Comparison of ENCODE assay signal across 23 cellular contexts in the genomic region with DNA sequence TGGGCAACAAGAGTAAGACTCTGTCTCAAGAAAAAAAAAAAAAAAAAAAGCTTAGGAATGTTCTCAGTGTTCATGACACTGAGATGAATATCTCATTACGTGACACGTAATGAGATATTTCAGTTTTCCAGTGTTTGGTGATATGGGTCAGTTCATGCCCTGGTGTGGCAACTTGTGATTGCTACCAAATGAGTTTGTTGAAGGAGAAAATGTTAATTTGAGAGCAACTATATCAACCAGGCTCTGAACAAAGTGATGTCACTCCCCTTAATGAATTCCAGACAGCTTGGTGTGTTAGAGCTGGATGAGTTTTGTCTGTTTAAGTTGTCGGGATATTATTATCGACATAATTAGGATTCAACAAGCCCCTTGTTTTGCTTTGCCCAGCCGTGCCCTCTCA.
A peak's percentile ranks its signal among the peaks of the same experiment; 100 is the strongest.
DNase-seq lines count a peak whose midpoint lies in the region; ATAC-seq and TF ChIP-seq lines count a peak whose summit lies in the region.
"Had no signal": no experiment of that assay in that cellular context is flagged by ENCODE, and none has a peak within 500 bp of the region (broad histone marks: within the 10 kb centered on the region; RNA-seq: fewer than 3 reads in every experiment).

No MANE protein-coding gene starts in this region.

- 44% methylated on average over 5 of the region's 5 CpGs for WGBS in smooth muscle cell (ENCODE audit: low lambda C conversion rate)

- H3K4me2 ChIP-seq in smooth muscle cell: peak overlapping the region; percentile 10
- H3K4me2 ChIP-seq: BLaER1 treated with 17β-estradiol and CSF1 and Interleukin-3, amounts not matched to agents 10 nM and 100 nM; hepatocyte had no signal

- H3F3A ChIP-seq in smooth muscle cell (ENCODE audit: low read depth): no peaks in the 10 kb centered on the region

- H3K9me3 ChIP-seq in smooth muscle cell (replicated peaks; ENCODE audit: low read depth): no peaks in the 10 kb centered on the region
- H3K9me3 ChIP-seq: right lobe of liver, transverse colon had no signal

- H3K9ac ChIP-seq in smooth muscle cell (ENCODE audit: low read depth): no peak overlapping the region
- H3K9ac ChIP-seq: BLaER1 treated with 17β-estradiol and CSF1 and Interleukin-3, amounts not matched to agents 10 nM and 100 nM had no signal

- peak; percentile 64 for ATAC-seq in SK-N-SH treated with all-trans-retinoic acid at 6 μM for 48 hours
- ATAC-seq in GM19397 (IDR thresholded peaks at IDR 0.05; ENCODE audit: unreplicated experiment): no peak
- ATAC-seq: foreskin keratinocyte; right lobe of liver; stimulated activated naive CD8-positive, alpha-beta T cell treated with anti-CD3 and anti-CD28 coated beads, Interleukin-15, amount 100 ng/mL, for 72 hours; T-helper 17 cell had no signal

- no peaks in the 10 kb centered on the region for H3K79me2 ChIP-seq in smooth muscle cell (ENCODE audit: low read depth)
- H3K79me2 ChIP-seq: hepatocyte had no signal

- H3K4me1 ChIP-seq in smooth muscle cell (ENCODE audit: low read depth): peaks cover 7% of the 10 kb centered on the region
- H3K4me1 ChIP-seq: foreskin keratinocyte, right lobe of liver, transverse colon had no signal

- DNase-seq in GM03348 (ENCODE audit: low spot score) (peak; percentile 78), fibroblast of mammary gland (ENCODE audit: low read depth) (peak; percentile 76), smooth muscle cell (lab: John Stamatoyannopoulos, UW; ENCODE audit: unreplicated experiment) (no peak), NCI-H1105 treated with DMSO at 0.1 percent for 48 hours (lab: John Stamatoyannopoulos, UW) (no peak), hippocampal formation (lab: John Stamatoyannopoulos, UW) (no peak)
- DNase-seq: activated CD4-positive, alpha-beta T cell treated with anti-CD3 and anti-CD28 coated beads, Interleukin-2, amount 50 U/mL, for 4 hours; activated gamma-delta T cell treated with Interleukin-2 at 50 U/mL for 16 hours; anterior cingulate cortex; effector memory CD4-positive, alpha-beta T cell; foreskin keratinocyte; islet precursor cell; Kasumi-1; NCI-H2171; right lobe of liver; SIG-M5; stimulated activated naive CD8-positive, alpha-beta T cell treated with anti-CD3 and anti-CD28 coated beads, Interleukin-15, amount 100 ng/mL, for 72 hours; T-helper 17 cell; transverse colon had no signal

- H3K27me3 ChIP-seq in smooth muscle cell (ENCODE audit: low read depth): no peaks in the 10 kb centered on the region
- H3K27me3 ChIP-seq: BLaER1 treated with 17β-estradiol and CSF1 and Interleukin-3, amounts not matched to agents 10 nM and 100 nM; hepatocyte; right lobe of liver; transverse colon had no signal

- no peak overlapping the region for H2AFZ ChIP-seq in smooth muscle cell (ENCODE audit: low read depth)
- H2AFZ ChIP-seq: hepatocyte had no signal

- H3K4me3 ChIP-seq in fibroblast of mammary gland (ENCODE audit: control insufficient read depth, low read depth, low read length) (no peak overlapping the region), smooth muscle cell (no peak overlapping the region)
- H3K4me3 ChIP-seq: BLaER1 treated with 17β-estradiol and CSF1 and Interleukin-3, amounts not matched to agents 10 nM and 100 nM; hepatocyte; lung; right lobe of liver; transverse colon had no signal

- TF ChIP-seq CTCF in fibroblast of mammary gland (conservative IDR thresholded peaks at IDR 0.05; ENCODE audit: control insufficient read depth, insufficient read depth, low read depth, low read length): no peak
- no peak for TF ChIP-seq CTCF in smooth muscle cell (IDR thresholded peaks at IDR 0.05; ENCODE audit: borderline replicate concordance, insufficient read depth, poor library complexity, severe bottlenecking)

- H3K36me3 ChIP-seq in smooth muscle cell (ENCODE audit: low read depth): no peaks in the 10 kb centered on the region
- H3K36me3 ChIP-seq: BLaER1 treated with 17β-estradiol and CSF1 and Interleukin-3, amounts not matched to agents 10 nM and 100 nM; right lobe of liver; transverse colon had no signal

- H4K20me1 ChIP-seq in smooth muscle cell (ENCODE audit: low read depth): no peaks in the 10 kb centered on the region
- H4K20me1 ChIP-seq: BLaER1 treated with 17β-estradiol and CSF1 and Interleukin-3, amounts not matched to agents 10 nM and 100 nM had no signal

- H3K27ac ChIP-seq in smooth muscle cell (ENCODE audit: low read depth): no peak overlapping the region
- H3K27ac ChIP-seq: BLaER1 treated with 17β-estradiol and CSF1 and Interleukin-3, amounts not matched to agents 10 nM and 100 nM; foreskin keratinocyte; hepatocyte; right lobe of liver; transverse colon had no signal

TF ChIP-seq in SK-N-SH treated with all-trans-retinoic acid at 6 μM for 48 hours, 23 proteins besides CTCF, POLR2A, EP300 and RAD21:
- TF ChIP-seq TCF4 (CRISPR knock-in tag; IDR thresholded peaks at IDR 0.05; ENCODE audit: borderline replicate concordance) (no peak), GLIS3 (CRISPR knock-in tag; IDR thresholded peaks at IDR 0.05) (no peak), CSDC2 (CRISPR knock-in tag; IDR thresholded peaks at IDR 0.05) (no peak), ESRRG (CRISPR knock-in tag; IDR thresholded peaks at IDR 0.05) (no peak), ZC3H10 (CRISPR knock-in tag; IDR thresholded peaks at IDR 0.05) (no peak), BACH2 (CRISPR knock-in tag; IDR thresholded peaks at IDR 0.05; ENCODE audit: borderline replicate concordance) (no peak), PPARA (CRISPR knock-in tag; IDR thresholded peaks at IDR 0.05; ENCODE audit: borderline replicate concordance) (no peak)
- TF ChIP-seq, protein P1, sequence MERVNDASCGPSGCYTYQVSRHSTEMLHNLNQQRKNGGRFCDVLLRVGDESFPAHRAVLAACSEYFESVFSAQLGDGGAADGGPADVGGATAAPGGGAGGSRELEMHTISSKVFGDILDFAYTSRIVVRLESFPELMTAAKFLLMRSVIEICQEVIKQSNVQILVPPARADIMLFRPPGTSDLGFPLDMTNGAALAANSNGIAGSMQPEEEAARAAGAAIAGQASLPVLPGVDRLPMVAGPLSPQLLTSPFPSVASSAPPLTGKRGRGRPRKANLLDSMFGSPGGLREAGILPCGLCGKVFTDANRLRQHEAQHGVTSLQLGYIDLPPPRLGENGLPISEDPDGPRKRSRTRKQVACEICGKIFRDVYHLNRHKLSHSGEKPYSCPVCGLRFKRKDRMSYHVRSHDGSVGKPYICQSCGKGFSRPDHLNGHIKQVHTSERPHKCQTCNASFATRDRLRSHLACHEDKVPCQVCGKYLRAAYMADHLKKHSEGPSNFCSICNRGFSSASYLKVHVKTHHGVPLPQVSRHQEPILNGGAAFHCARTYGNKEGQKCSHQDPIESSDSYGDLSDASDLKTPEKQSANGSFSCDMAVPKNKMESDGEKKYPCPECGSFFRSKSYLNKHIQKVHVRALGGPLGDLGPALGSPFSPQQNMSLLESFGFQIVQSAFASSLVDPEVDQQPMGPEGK (CRISPR knock-in tag; IDR thresholded peaks at IDR 0.05; ENCODE audit: borderline replicate concordance): no peak
- TF ChIP-seq, protein P2, sequence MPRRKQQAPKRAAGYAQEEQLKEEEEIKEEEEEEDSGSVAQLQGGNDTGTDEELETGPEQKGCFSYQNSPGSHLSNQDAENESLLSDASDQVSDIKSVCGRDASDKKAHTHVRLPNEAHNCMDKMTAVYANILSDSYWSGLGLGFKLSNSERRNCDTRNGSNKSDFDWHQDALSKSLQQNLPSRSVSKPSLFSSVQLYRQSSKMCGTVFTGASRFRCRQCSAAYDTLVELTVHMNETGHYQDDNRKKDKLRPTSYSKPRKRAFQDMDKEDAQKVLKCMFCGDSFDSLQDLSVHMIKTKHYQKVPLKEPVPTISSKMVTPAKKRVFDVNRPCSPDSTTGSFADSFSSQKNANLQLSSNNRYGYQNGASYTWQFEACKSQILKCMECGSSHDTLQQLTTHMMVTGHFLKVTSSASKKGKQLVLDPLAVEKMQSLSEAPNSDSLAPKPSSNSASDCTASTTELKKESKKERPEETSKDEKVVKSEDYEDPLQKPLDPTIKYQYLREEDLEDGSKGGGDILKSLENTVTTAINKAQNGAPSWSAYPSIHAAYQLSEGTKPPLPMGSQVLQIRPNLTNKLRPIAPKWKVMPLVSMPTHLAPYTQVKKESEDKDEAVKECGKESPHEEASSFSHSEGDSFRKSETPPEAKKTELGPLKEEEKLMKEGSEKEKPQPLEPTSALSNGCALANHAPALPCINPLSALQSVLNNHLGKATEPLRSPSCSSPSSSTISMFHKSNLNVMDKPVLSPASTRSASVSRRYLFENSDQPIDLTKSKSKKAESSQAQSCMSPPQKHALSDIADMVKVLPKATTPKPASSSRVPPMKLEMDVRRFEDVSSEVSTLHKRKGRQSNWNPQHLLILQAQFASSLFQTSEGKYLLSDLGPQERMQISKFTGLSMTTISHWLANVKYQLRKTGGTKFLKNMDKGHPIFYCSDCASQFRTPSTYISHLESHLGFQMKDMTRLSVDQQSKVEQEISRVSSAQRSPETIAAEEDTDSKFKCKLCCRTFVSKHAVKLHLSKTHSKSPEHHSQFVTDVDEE (CRISPR knock-in tag; IDR thresholded peaks at IDR 0.05): no peak
TF ChIP-seq in SK-N-SH treated with all-trans-retinoic acid at 6 μM for 48 hours: peak in this region for 0.

Comparison
In these comparisons a context has a peak if more than half of its experiments do, and no peak if none do; other contexts are left out.
1. DNase-seq: peak in GM03348 (single experiment) and fibroblast of mammary gland (single experiment); none in smooth muscle cell (single experiment), NCI-H1105 treated with DMSO at 0.1 percent for 48 hours (single experiment) and hippocampal formation (0 of 2).